Comparison of ENCODE assay signal across 2 cellular contexts in the genomic region with DNA sequence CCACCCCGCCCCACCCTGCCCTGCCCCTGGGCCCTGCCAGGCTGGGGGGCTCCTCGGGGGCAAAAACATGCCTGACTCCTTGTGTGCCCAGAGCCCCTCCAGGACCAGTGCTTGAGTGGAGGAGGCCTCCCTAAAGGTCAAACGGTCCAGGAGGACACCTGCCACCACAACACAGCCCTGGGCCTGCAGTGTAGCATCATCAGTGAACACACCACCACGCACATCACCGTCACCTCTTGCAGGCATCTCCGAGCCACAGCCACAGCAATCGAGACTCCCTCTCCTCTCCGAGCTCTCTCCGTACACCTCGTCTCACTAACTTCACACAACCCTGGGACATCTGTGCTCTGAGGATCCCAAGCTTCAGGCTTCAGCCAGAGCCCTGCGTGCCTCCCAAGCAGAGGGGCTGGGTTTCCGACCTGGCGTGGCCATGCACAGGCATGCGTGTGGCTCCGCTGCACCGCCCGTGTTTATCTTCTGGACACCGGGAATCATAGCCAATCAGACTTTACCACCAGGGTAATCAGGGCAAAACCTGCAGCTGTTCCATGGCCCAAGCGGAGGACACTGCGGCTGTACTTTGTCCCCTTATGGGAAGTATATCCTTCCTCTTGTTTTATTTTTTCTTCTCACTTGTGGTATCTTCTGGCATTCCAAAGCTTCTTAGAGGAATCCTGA.
TF ChIP-seq lines count a peak whose summit lies in the region.

No MANE protein-coding gene starts in this region.

TF ChIP-seq in SK-N-SH, 30 proteins besides CTCF, POLR2A, EP300 and RAD21:
- TF ChIP-seq, protein P1, sequence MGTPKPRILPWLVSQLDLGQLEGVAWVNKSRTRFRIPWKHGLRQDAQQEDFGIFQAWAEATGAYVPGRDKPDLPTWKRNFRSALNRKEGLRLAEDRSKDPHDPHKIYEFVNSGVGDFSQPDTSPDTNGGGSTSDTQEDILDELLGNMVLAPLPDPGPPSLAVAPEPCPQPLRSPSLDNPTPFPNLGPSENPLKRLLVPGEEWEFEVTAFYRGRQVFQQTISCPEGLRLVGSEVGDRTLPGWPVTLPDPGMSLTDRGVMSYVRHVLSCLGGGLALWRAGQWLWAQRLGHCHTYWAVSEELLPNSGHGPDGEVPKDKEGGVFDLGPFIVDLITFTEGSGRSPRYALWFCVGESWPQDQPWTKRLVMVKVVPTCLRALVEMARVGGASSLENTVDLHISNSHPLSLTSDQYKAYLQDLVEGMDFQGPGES (IDR thresholded peaks at IDR 0.05; ENCODE audit: low read depth, low read length) = no peak
- TF ChIP-seq RCOR1 (IDR thresholded peaks at IDR 0.05; ENCODE audit: low read length) (no peak), GATA2 (CRISPR knock-in tag; IDR thresholded peaks at IDR 0.05) (no peak), TCF12 (IDR thresholded peaks at IDR 0.05) (no peak), YY1 (IDR thresholded peaks at IDR 0.05; ENCODE audit: low read depth) (no peak), ELF1 (IDR thresholded peaks at IDR 0.05) (no peak), SMC3 (IDR thresholded peaks at IDR 0.05; ENCODE audit: low read depth, low read length) (no peak)
- TF ChIP-seq, protein P2, sequence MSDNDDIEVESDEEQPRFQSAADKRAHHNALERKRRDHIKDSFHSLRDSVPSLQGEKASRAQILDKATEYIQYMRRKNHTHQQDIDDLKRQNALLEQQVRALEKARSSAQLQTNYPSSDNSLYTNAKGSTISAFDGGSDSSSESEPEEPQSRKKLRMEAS (IDR thresholded peaks at IDR 0.05; ENCODE audit: low read depth) = no peak
- TF ChIP-seq, protein P3, sequence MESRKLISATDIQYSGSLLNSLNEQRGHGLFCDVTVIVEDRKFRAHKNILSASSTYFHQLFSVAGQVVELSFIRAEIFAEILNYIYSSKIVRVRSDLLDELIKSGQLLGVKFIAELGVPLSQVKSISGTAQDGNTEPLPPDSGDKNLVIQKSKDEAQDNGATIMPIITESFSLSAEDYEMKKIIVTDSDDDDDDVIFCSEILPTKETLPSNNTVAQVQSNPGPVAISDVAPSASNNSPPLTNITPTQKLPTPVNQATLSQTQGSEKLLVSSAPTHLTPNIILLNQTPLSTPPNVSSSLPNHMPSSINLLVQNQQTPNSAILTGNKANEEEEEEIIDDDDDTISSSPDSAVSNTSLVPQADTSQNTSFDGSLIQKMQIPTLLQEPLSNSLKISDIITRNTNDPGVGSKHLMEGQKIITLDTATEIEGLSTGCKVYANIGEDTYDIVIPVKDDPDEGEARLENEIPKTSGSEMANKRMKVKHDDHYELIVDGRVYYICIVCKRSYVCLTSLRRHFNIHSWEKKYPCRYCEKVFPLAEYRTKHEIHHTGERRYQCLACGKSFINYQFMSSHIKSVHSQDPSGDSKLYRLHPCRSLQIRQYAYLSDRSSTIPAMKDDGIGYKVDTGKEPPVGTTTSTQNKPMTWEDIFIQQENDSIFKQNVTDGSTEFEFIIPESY (IDR thresholded peaks at IDR 0.05; ENCODE audit: borderline replicate concordance, low read depth) = no peak
TF ChIP-seq in SK-N-SH: peak in this region for 0.

TF ChIP-seq in SK-N-SH treated with all-trans-retinoic acid at 6 μM for 48 hours, 23 proteins besides CTCF, POLR2A, EP300 and RAD21 (continued from another document):
- TF ChIP-seq GLIS3 (CRISPR knock-in tag; IDR thresholded peaks at IDR 0.05) (no peak), ARNTL (CRISPR knock-in tag; IDR thresholded peaks at IDR 0.05; ENCODE audit: borderline replicate concordance, low read depth) (no peak), BACH2 (CRISPR knock-in tag; IDR thresholded peaks at IDR 0.05; ENCODE audit: borderline replicate concordance) (no peak), ISL1 (CRISPR knock-in tag; IDR thresholded peaks at IDR 0.05) (no peak)
- TF ChIP-seq, protein P4, sequence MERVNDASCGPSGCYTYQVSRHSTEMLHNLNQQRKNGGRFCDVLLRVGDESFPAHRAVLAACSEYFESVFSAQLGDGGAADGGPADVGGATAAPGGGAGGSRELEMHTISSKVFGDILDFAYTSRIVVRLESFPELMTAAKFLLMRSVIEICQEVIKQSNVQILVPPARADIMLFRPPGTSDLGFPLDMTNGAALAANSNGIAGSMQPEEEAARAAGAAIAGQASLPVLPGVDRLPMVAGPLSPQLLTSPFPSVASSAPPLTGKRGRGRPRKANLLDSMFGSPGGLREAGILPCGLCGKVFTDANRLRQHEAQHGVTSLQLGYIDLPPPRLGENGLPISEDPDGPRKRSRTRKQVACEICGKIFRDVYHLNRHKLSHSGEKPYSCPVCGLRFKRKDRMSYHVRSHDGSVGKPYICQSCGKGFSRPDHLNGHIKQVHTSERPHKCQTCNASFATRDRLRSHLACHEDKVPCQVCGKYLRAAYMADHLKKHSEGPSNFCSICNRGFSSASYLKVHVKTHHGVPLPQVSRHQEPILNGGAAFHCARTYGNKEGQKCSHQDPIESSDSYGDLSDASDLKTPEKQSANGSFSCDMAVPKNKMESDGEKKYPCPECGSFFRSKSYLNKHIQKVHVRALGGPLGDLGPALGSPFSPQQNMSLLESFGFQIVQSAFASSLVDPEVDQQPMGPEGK (CRISPR knock-in tag; IDR thresholded peaks at IDR 0.05; ENCODE audit: borderline replicate concordance) = no peak
